Comparison of ENCODE assay signal across 16 cellular contexts in the genomic region with DNA sequence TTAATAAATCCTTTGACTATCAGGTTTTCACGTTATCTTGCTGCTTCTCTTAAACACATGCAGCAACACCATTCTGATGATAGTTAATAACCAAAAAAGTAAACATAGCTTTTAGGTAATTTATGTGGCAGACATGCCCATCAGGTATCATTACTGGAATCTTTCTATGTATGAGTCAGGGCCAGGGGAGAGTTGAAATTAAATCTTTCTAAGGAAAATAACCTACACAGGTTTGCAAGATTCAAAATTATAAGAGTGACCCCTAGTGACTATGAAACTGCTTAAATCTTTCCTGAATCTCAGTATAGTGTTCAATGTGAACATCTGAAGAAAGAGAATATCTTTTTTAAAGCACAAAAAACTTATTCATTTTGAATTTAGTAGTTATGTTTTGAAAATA.
A peak's percentile ranks its signal among the peaks of the same experiment; 100 is the strongest.
DNase-seq lines count a peak whose midpoint lies in the region; TF ChIP-seq lines count a peak whose summit lies in the region.
"Had no signal": no experiment of that assay in that cellular context is flagged by ENCODE, and none has a peak within 500 bp of the region (broad histone marks: within the 10 kb centered on the region; RNA-seq: fewer than 3 reads in every experiment).

No MANE protein-coding gene starts in this region.

- POLR2A ChIA-PET in BJ (lab: Charles Lee) = no interaction called here

- H3K36me3 ChIP-seq in BJ (ENCODE audit: control insufficient read depth, insufficient read depth, low read length) (no peaks in the 10 kb centered on the region), HUES48 (ENCODE audit: control insufficient read depth, insufficient read depth, low read length) (no peaks in the 10 kb centered on the region), kidney epithelial cell (ENCODE audit: control insufficient read depth, insufficient read depth, low read length) (no peaks in the 10 kb centered on the region)
- H3K36me3 ChIP-seq in effector memory CD4-positive, alpha-beta T cell (ENCODE audit: control insufficient read depth, insufficient read depth, low read length) = no peaks in the 10 kb centered on the region

- DNase-seq in BJ (ENCODE audit: low read depth) (no peak), kidney epithelial cell (ENCODE audit: low read depth) (no peak), AG08396 (ENCODE audit: low spot score) (no peak), NCI-H2107 treated with DMSO at 0.1 percent for 48 hours (lab: John Stamatoyannopoulos, UW; ENCODE audit: unreplicated experiment) (no peak), HT-29 (ENCODE audit: low spot score) (no peak)
- no peak for DNase-seq in effector memory CD4-positive, alpha-beta T cell
- DNase-seq: activated naive CD8-positive, alpha-beta T cell treated with anti-CD3 and anti-CD28 coated beads for 36 hours; DMS153; effector memory CD8-positive, alpha-beta T cell; immature natural killer cell; NCI-H1105 treated with DMSO at 0.1 percent for 48 hours; stimulated activated CD4-positive, alpha-beta T cell treated with anti-CD3 and anti-CD28 coated beads, Interleukin-1b, Interleukin-23, amount 100 ng/mL, for 48 hours; stimulated activated naive CD4-positive, alpha-beta T cell treated with Interleukin-2 at 50 U/mL for 16 hours had no signal

- H3K27me3 Mint-ChIP-seq in brain = no peaks in the 10 kb centered on the region
- H3K27me3 Mint-ChIP-seq: activated naive CD8-positive, alpha-beta T cell treated with anti-CD3 and anti-CD28 coated beads for 36 hours; effector memory CD8-positive, alpha-beta T cell had no signal

- H3K9me3 ChIP-seq in HUES48 (ENCODE audit: control insufficient read depth, insufficient read depth, low read length) = no peaks in the 10 kb centered on the region
- H3K9me3 ChIP-seq in effector memory CD4-positive, alpha-beta T cell (ENCODE audit: control insufficient read depth, low read length) = no peaks in the 10 kb centered on the region

- H3K4me3 ChIP-seq in BJ (ENCODE audit: low read depth, low read length) (no peak overlapping the region), HUES48 (ENCODE audit: low read depth, low read length) (no peak overlapping the region), kidney epithelial cell (ENCODE audit: low read depth, low read length) (no peak overlapping the region)
- H3K4me3 ChIP-seq in effector memory CD4-positive, alpha-beta T cell (ENCODE audit: insufficient read depth, low read depth, low read length, poor library complexity, severe bottlenecking) = no peak overlapping the region

- H3K4me3 Mint-ChIP-seq in brain = no peak overlapping the region
- H3K4me3 Mint-ChIP-seq: activated naive CD8-positive, alpha-beta T cell treated with anti-CD3 and anti-CD28 coated beads for 36 hours; effector memory CD8-positive, alpha-beta T cell; immature natural killer cell had no signal

- peaks cover 5% of the 10 kb centered on the region; the same call in 1 of the 2 replicates for H3K4me1 ChIP-seq in HUES48 (ENCODE audit: control insufficient read depth, insufficient read depth, low read length)
- no peaks in the 10 kb centered on the region for H3K4me1 ChIP-seq in effector memory CD4-positive, alpha-beta T cell (ENCODE audit: control insufficient read depth, insufficient read depth, low read length, poor library complexity, severe bottlenecking)

- no peak overlapping the region for H3K9ac ChIP-seq in HUES48 (ENCODE audit: low read depth, low read length)

- no peaks in the 10 kb centered on the region for H3K27me3 ChIP-seq in BJ (ENCODE audit: control insufficient read depth, insufficient read depth, low read length)
- no peaks in the 10 kb centered on the region for H3K27me3 ChIP-seq in HUES48 (ENCODE audit: control insufficient read depth, insufficient read depth, low read length)
- H3K27me3 ChIP-seq in kidney epithelial cell (ENCODE audit: control insufficient read depth, insufficient read depth, low read length) = no peaks in the 10 kb centered on the region
- no peaks in the 10 kb centered on the region for H3K27me3 ChIP-seq in effector memory CD4-positive, alpha-beta T cell (replicated peaks; ENCODE audit: control insufficient read depth, insufficient read depth, low read length, poor library complexity, severe bottlenecking)

- TF ChIP-seq CTCF in BJ (IDR thresholded peaks at IDR 0.05; ENCODE audit: insufficient read depth, low read depth, low read length) = peak; percentile 30; the same call in 1 of the 2 replicates
- TF ChIP-seq CTCF in brain (conservative IDR thresholded peaks at IDR 0.05) = peak; percentile 43 to 51
- TF ChIP-seq CTCF in kidney epithelial cell (IDR thresholded peaks at IDR 0.05; ENCODE audit: insufficient read depth, low read length, poor library complexity, severe bottlenecking) = peak; percentile 23

- peaks cover 13% of the 10 kb centered on the region for H3K4me1 Mint-ChIP-seq in brain
- H3K4me1 Mint-ChIP-seq: activated naive CD8-positive, alpha-beta T cell treated with anti-CD3 and anti-CD28 coated beads for 36 hours; immature natural killer cell had no signal

- CTCF ChIA-PET in BJ (lab: Yijun Ruan, JAX) = interaction anchor here (0.5 to 1.2 kb wide), 3 partner anchors 9 to 369 kb away, joined by 3 to 4 read pairs (median 3); no protein-coding TSS in a partner anchor

- H3K27ac Mint-ChIP-seq in brain = peak overlapping the region in 1 of 5 experiments; percentile 14
- H3K27ac Mint-ChIP-seq: activated naive CD8-positive, alpha-beta T cell treated with anti-CD3 and anti-CD28 coated beads for 36 hours; effector memory CD8-positive, alpha-beta T cell; immature natural killer cell had no signal

- peaks cover 0 to 12% (median 0%) of the 10 kb centered on the region in 5 experiments for H3K9me3 Mint-ChIP-seq in brain

- peak overlapping the region; percentile 20 for H3K27ac ChIP-seq in HUES48 (ENCODE audit: low read depth, low read length)
- no peak overlapping the region for H3K27ac ChIP-seq in effector memory CD4-positive, alpha-beta T cell (ENCODE audit: insufficient read depth, low read length, poor library complexity, severe bottlenecking)
- H3K27ac ChIP-seq: HL-60 had no signal

- H3K36me3 Mint-ChIP-seq in brain = no peaks in the 10 kb centered on the region
- H3K36me3 Mint-ChIP-seq: activated naive CD8-positive, alpha-beta T cell treated with anti-CD3 and anti-CD28 coated beads for 36 hours; immature natural killer cell had no signal
